In genomic region chr1:45968941-45969666, GRCh38 we compare ENCODE assay signal across 25 cellular contexts.
A peak's percentile ranks its signal among the peaks of the same experiment; 100 is the strongest.
DNase-seq lines count a peak whose midpoint lies in the region; ATAC-seq, FAIRE-seq and TF ChIP-seq lines count a peak whose summit lies in the region.
"Had no signal": no experiment of that assay in that cellular context is flagged by ENCODE, and none has a peak within 500 bp of the region (broad histone marks: within the 10 kb centered on the region; RNA-seq: fewer than 3 reads in every experiment).

No MANE protein-coding gene starts in this region.

- intact Hi-C loops in Panc1 (cut with micrococcal nuclease; ENCODE audit: unreplicated experiment) = no loop called here

- peaks cover under 1% of the 10 kb centered on the region; the same call in 1 of the 2 replicates for H4K20me1 ChIP-seq in GM23338 (replicated peaks; ENCODE audit: insufficient read depth)

- POLR2A ChIA-PET in Panc1 (lab: Charles Lee) = no interaction called here

- H3K27ac Mint-ChIP-seq in GM23338 = no peak overlapping the region
- H3K27ac Mint-ChIP-seq: activated CD4-positive, alpha-beta T cell treated with anti-CD3 and anti-CD28 coated beads for 36 hours; activated naive CD4-positive, alpha-beta T cell treated with anti-CD3 and anti-CD28 coated beads, Interleukin-2, amount 10 ng/mL, durations not matched to agents 7 days and 5 days; dendritic cell treated with granulocyte-macrophage colony-stimulating factor and Interleukin-4, amounts not matched to agents 40 ng/mL and 50 ng/mL, for 4 days; naive thymus-derived CD4-positive, alpha-beta T cell; stimulated activated naive B cell treated with anti-CD40 and anti-IgM and Interleukin-4, amounts not matched to agents 10 μg/mL and 1 μg/mL and 100 μg/mL, for 72 hours; T-helper 1 cell treated with Interleukin-12 subunit alpha and Interleukin-12 subunit beta and Interleukin-4 antibody, amounts not matched to agents 30 μg/mL and 1 μg/mL, for 36 hours had no signal

- no peak for DNase-seq in GM23338 (ENCODE audit: low spot score)
- DNase-seq in Panc1 (ENCODE audit: low read depth, low spot score) = no peak
- DNase-seq in mesenchymal stem cell = peak; percentile 13
- peak; percentile 74 for DNase-seq in small intestine
- DNase-seq in hippocampal formation (lab: John Stamatoyannopoulos, UW) = no peak
- no peak for DNase-seq in UCSD-AML1 (lab: John Stamatoyannopoulos, UW; ENCODE audit: unreplicated experiment)
- DNase-seq: activated CD4-positive, alpha-beta T cell treated with anti-CD3 and anti-CD28 coated beads for 36 hours; activated naive CD4-positive, alpha-beta T cell treated with anti-CD3 and anti-CD28 coated beads, Interleukin-2, amount 10 ng/mL, durations not matched to agents 7 days and 5 days; CD4-positive, CD25-positive, alpha-beta regulatory T cell; KBM-7; mammary epithelial cell; MM.1S; naive thymus-derived CD4-positive, alpha-beta T cell; NCI-H1436; NCI-H510A treated with DMSO at 0.1 percent for 48 hours; occipital lobe; stimulated activated CD4-positive, alpha-beta T cell treated with anti-CD3 and anti-CD28 coated beads, Interleukin-12 subunit alpha, Interleukin-12 subunit beta, amount 100 ng/mL, for 4 hours; stimulated activated CD4-positive, alpha-beta T cell treated with anti-CD3 and anti-CD28 coated beads, Interleukin-4, amount 100 ng/mL, for 24 hours; stimulated activated naive B cell treated with anti-CD40 and anti-IgM and Interleukin-4, amounts not matched to agents 10 μg/mL and 1 μg/mL and 100 μg/mL, for 72 hours had no signal

- H3K9me3 ChIP-seq in Panc1 (ENCODE audit: control insufficient read depth, insufficient read depth, low read depth, low read length) (no peaks in the 10 kb centered on the region), mesenchymal stem cell (ENCODE audit: control insufficient read depth, low read length) (no peaks in the 10 kb centered on the region), small intestine (ENCODE audit: control insufficient read depth, low read depth) (no peaks in the 10 kb centered on the region)
- H3K9me3 ChIP-seq: ascending aorta, SJSA1 had no signal

- H3K27ac ChIP-seq in GM23338 (ENCODE audit: low read depth) = no peak overlapping the region
- 0 out of 2 replicates have a peak overlapping the region, but pooled peaks have one; percentile 4 for H3K27ac ChIP-seq in Panc1 (ENCODE audit: low read length)
- H3K27ac ChIP-seq in mesenchymal stem cell (ENCODE audit: low read length, poor library complexity, severe bottlenecking) = no peak overlapping the region
- H3K27ac ChIP-seq in small intestine (ENCODE audit: low read depth in 1 of 2, low read length in 1 of 2) = peak overlapping the region; percentile 55 to 69
- H3K27ac ChIP-seq: ascending aorta, SJSA1 had no signal

- H3K9me2 ChIP-seq in GM23338 (ENCODE audit: insufficient read depth) = no peaks in the 10 kb centered on the region; the same call in 1 of the 2 replicates

- H3K79me2 ChIP-seq in GM23338 (replicated peaks; ENCODE audit: insufficient read depth) = peaks cover 37% of the 10 kb centered on the region; the same call in 1 of the 2 replicates

- no peak overlapping the region for H2BK5ac ChIP-seq in mesenchymal stem cell (ENCODE audit: low read depth, low read length, poor library complexity, severe bottlenecking)

- no peak overlapping the region for H2BK120ac ChIP-seq in mesenchymal stem cell (ENCODE audit: low read depth, low read length)

- H3K14ac ChIP-seq in mesenchymal stem cell (ENCODE audit: low read length in 2 of 2) = no peak overlapping the region

- H3K27me3 ChIP-seq in GM23338 (ENCODE audit: insufficient read depth) (no peaks in the 10 kb centered on the region), Panc1 (ENCODE audit: control insufficient read depth, insufficient read depth, low read length) (no peaks in the 10 kb centered on the region), mesenchymal stem cell (ENCODE audit: control insufficient read depth in 1 of 2, insufficient read depth in 1 of 2, low read length in 2 of 2) (no peaks in the 10 kb centered on the region), small intestine (ENCODE audit: control insufficient read depth in 2 of 2, insufficient read depth in 2 of 2, low read length in 2 of 2) (no peaks in the 10 kb centered on the region)
- H3K27me3 ChIP-seq: ascending aorta, SJSA1 had no signal

- peak overlapping the region; percentile 16 for H4K8ac ChIP-seq in mesenchymal stem cell (ENCODE audit: low read length)

- BruUV-seq in Panc1 (replicated peaks; lab: Mats Ljungman, UMichigan) = TSS peak; percentile 8

- FAIRE-seq in small intestine (lab: Jason Lieb, UNC) = no peak
- FAIRE-seq: GM19239 had no signal

- no peaks in the 10 kb centered on the region for H3K36me3 ChIP-seq in GM23338 (ENCODE audit: insufficient read depth)
- H3K36me3 ChIP-seq in Panc1 (ENCODE audit: control insufficient read depth, insufficient read depth, low read length) = no peaks in the 10 kb centered on the region
- H3K36me3 ChIP-seq in mesenchymal stem cell (ENCODE audit: control insufficient read depth in 1 of 2, insufficient read depth in 2 of 2, low read depth in 1 of 2, low read length in 2 of 2) = peaks cover 6 to 22% of the 10 kb centered on the region in 2 experiments
- peaks cover 0 to 2% of the 10 kb centered on the region in 2 donors for H3K36me3 ChIP-seq in small intestine (ENCODE audit: control insufficient read depth in 2 of 2, insufficient read depth in 2 of 2, low read length in 2 of 2)
- H3K36me3 ChIP-seq: ascending aorta had no signal

- H3K79me1 ChIP-seq in mesenchymal stem cell (replicated peaks; ENCODE audit: low read length, poor library complexity, severe bottlenecking) = peaks cover 12% of the 10 kb centered on the region

- in situ Hi-C loops in Panc1 (cut with HindIII; ENCODE audit: low pct_unique_long_range_greater_than_20kb, low sequenced_read_pairs) = no loop called here

- no peak overlapping the region for H3K4me2 ChIP-seq in GM23338
- H3K4me2 ChIP-seq in mesenchymal stem cell (ENCODE audit: low read length, poor library complexity, severe bottlenecking) = no peak overlapping the region

- H3K36me3 Mint-ChIP-seq in GM23338 (ENCODE audit: low read depth) = peaks cover 32% of the 10 kb centered on the region
- H3K36me3 Mint-ChIP-seq: activated naive CD4-positive, alpha-beta T cell treated with anti-CD3 and anti-CD28 coated beads, Interleukin-2, amount 10 ng/mL, durations not matched to agents 7 days and 5 days had no signal

- 0 out of 3 replicates have a peak, but pooled peaks cover 4% of the 10 kb centered on the region for H3K9me3 Mint-ChIP-seq in GM23338
- H3K9me3 Mint-ChIP-seq: activated naive CD4-positive, alpha-beta T cell treated with anti-CD3 and anti-CD28 coated beads, Interleukin-2, amount 10 ng/mL, durations not matched to agents 7 days and 5 days; dendritic cell treated with granulocyte-macrophage colony-stimulating factor and Interleukin-4, amounts not matched to agents 40 ng/mL and 50 ng/mL, for 4 days; stimulated activated naive B cell treated with anti-CD40 and anti-IgM and Interleukin-4, amounts not matched to agents 10 μg/mL and 1 μg/mL and 100 μg/mL, for 72 hours; T-helper 1 cell treated with Interleukin-12 subunit alpha and Interleukin-12 subunit beta and Interleukin-4 antibody, amounts not matched to agents 30 μg/mL and 1 μg/mL, for 36 hours had no signal

- no peak overlapping the region for H3K18ac ChIP-seq in mesenchymal stem cell (ENCODE audit: low read depth in 1 of 2, low read length in 2 of 2)

- H3K4me3 Mint-ChIP-seq in GM23338 = no peak overlapping the region
- H3K4me3 Mint-ChIP-seq: activated CD4-positive, alpha-beta T cell treated with anti-CD3 and anti-CD28 coated beads for 36 hours; activated naive CD4-positive, alpha-beta T cell treated with anti-CD3 and anti-CD28 coated beads, Interleukin-2, amount 10 ng/mL, durations not matched to agents 7 days and 5 days; CD4-positive, CD25-positive, alpha-beta regulatory T cell; dendritic cell treated with granulocyte-macrophage colony-stimulating factor and Interleukin-4, amounts not matched to agents 40 ng/mL and 50 ng/mL, for 4 days; naive thymus-derived CD4-positive, alpha-beta T cell; stimulated activated naive B cell treated with anti-CD40 and anti-IgM and Interleukin-4, amounts not matched to agents 10 μg/mL and 1 μg/mL and 100 μg/mL, for 72 hours; T-helper 1 cell treated with Interleukin-12 subunit alpha and Interleukin-12 subunit beta and Interleukin-4 antibody, amounts not matched to agents 30 μg/mL and 1 μg/mL, for 36 hours had no signal

- H3K9ac ChIP-seq in mesenchymal stem cell (ENCODE audit: low read length) = no peak overlapping the region

- H3F3A ChIP-seq in GM23338 (replicated peaks; ENCODE audit: low read depth) = no peaks in the 10 kb centered on the region

- H3K4me3 ChIP-seq in GM23338 (no peak overlapping the region), Panc1 (ENCODE audit: low read depth in 2 of 2, low read length in 2 of 2) (no peak overlapping the region), mesenchymal stem cell (ENCODE audit: insufficient read depth in 1 of 2, low read depth in 1 of 2, low read length in 2 of 2) (no peak overlapping the region), small intestine (ENCODE audit: low read depth in 1 of 2, low read length in 2 of 2) (no peak overlapping the region)
- H3K4me3 ChIP-seq: ascending aorta, SJSA1 had no signal

- no peak overlapping the region for H2BK12ac ChIP-seq in mesenchymal stem cell (ENCODE audit: low read length in 2 of 2)

- no peak overlapping the region for H3K4ac ChIP-seq in mesenchymal stem cell (ENCODE audit: low read depth in 1 of 2, low read length in 2 of 2)

- no peak overlapping the region for H2BK15ac ChIP-seq in mesenchymal stem cell (ENCODE audit: low read depth, poor library complexity, severe bottlenecking)

- no peaks in the 10 kb centered on the region for H3K27me3 Mint-ChIP-seq in GM23338 (ENCODE audit: insufficient read depth, low read depth, poor library complexity)
- H3K27me3 Mint-ChIP-seq: activated CD4-positive, alpha-beta T cell treated with anti-CD3 and anti-CD28 coated beads for 36 hours; activated naive CD4-positive, alpha-beta T cell treated with anti-CD3 and anti-CD28 coated beads, Interleukin-2, amount 10 ng/mL, durations not matched to agents 7 days and 5 days; CD4-positive, CD25-positive, alpha-beta regulatory T cell; dendritic cell treated with granulocyte-macrophage colony-stimulating factor and Interleukin-4, amounts not matched to agents 40 ng/mL and 50 ng/mL, for 4 days; naive thymus-derived CD4-positive, alpha-beta T cell; stimulated activated naive B cell treated with anti-CD40 and anti-IgM and Interleukin-4, amounts not matched to agents 10 μg/mL and 1 μg/mL and 100 μg/mL, for 72 hours had no signal

- H3K4me1 ChIP-seq in GM23338 (ENCODE audit: insufficient read depth) (no peaks in the 10 kb centered on the region; the same call in 1 of the 2 replicates), Panc1 (ENCODE audit: control insufficient read depth, insufficient read depth, low read length) (no peaks in the 10 kb centered on the region), mesenchymal stem cell (ENCODE audit: control insufficient read depth, insufficient read depth, low read depth, low read length) (no peaks in the 10 kb centered on the region), small intestine (ENCODE audit: control insufficient read depth in 2 of 2, insufficient read depth in 1 of 2, low read depth in 1 of 2, low read length in 1 of 2) (peaks cover 4 to 13% of the 10 kb centered on the region in 2 donors)
- H3K4me1 ChIP-seq: ascending aorta, SJSA1 had no signal

- H3K23ac ChIP-seq in mesenchymal stem cell (ENCODE audit: low read length in 2 of 2) = no peak overlapping the region

- no peak for TF ChIP-seq CTCF in GM23338 (conservative IDR thresholded peaks at IDR 0.05; ENCODE audit: low read depth in 2 of 2)
- no peak for TF ChIP-seq CTCF in Panc1 (IDR thresholded peaks at IDR 0.05)

- no peak overlapping the region for H2AK5ac ChIP-seq in mesenchymal stem cell (ENCODE audit: low read length, severe bottlenecking)

- H2AFZ ChIP-seq in GM23338 (no peak overlapping the region), mesenchymal stem cell (ENCODE audit: low read depth, low read length) (no peak overlapping the region)

- no peak overlapping the region for H4K91ac ChIP-seq in mesenchymal stem cell (ENCODE audit: low read length)

- ATAC-seq in GM23338 (peak; percentile 62), Panc1 (no peak), GM21786 (IDR thresholded peaks at IDR 0.05; ENCODE audit: unreplicated experiment) (no peak)
- ATAC-seq: activated CD4-positive, alpha-beta T cell treated with anti-CD3 and anti-CD28 coated beads for 36 hours; naive thymus-derived CD4-positive, alpha-beta T cell; stimulated activated naive B cell treated with anti-CD40 and anti-IgM and Interleukin-4, amounts not matched to agents 10 μg/mL and 1 μg/mL and 100 μg/mL, for 72 hours had no signal

- CTCF ChIA-PET in Panc1 (lab: Charles Lee) = no interaction called here

- peaks cover 6% of the 10 kb centered on the region; the same call in 2 of the 3 replicates for H3K4me1 Mint-ChIP-seq in GM23338
- H3K4me1 Mint-ChIP-seq: activated CD4-positive, alpha-beta T cell treated with anti-CD3 and anti-CD28 coated beads for 36 hours; activated naive CD4-positive, alpha-beta T cell treated with anti-CD3 and anti-CD28 coated beads, Interleukin-2, amount 10 ng/mL, durations not matched to agents 7 days and 5 days; CD4-positive, CD25-positive, alpha-beta regulatory T cell; naive thymus-derived CD4-positive, alpha-beta T cell; stimulated activated naive B cell treated with anti-CD40 and anti-IgM and Interleukin-4, amounts not matched to agents 10 μg/mL and 1 μg/mL and 100 μg/mL, for 72 hours had no signal

- 71% methylated on average over 9 of the region's 9 CpGs for WGBS in mesenchymal stem cell
- WGBS in small intestine, 3 donors = 71 to 84% (median 77%) methylated on average over 9 of the region's 9 CpGs

Comparison
In these comparisons a context has a peak if more than half of its experiments do, and no peak if none do; other contexts are left out.
1. DNase-seq: peak in mesenchymal stem cell (single experiment) and small intestine (single experiment); none in GM23338 (single experiment), Panc1 (single experiment), hippocampal formation (0 of 2) and UCSD-AML1 (single experiment).
2. H3K27ac ChIP-seq: peak in Panc1 (single experiment) and small intestine (2 of 2); none in GM23338 (single experiment) and mesenchymal stem cell (single experiment).